Comparison of ENCODE assay signal across 23 cellular contexts in the genomic region with DNA sequence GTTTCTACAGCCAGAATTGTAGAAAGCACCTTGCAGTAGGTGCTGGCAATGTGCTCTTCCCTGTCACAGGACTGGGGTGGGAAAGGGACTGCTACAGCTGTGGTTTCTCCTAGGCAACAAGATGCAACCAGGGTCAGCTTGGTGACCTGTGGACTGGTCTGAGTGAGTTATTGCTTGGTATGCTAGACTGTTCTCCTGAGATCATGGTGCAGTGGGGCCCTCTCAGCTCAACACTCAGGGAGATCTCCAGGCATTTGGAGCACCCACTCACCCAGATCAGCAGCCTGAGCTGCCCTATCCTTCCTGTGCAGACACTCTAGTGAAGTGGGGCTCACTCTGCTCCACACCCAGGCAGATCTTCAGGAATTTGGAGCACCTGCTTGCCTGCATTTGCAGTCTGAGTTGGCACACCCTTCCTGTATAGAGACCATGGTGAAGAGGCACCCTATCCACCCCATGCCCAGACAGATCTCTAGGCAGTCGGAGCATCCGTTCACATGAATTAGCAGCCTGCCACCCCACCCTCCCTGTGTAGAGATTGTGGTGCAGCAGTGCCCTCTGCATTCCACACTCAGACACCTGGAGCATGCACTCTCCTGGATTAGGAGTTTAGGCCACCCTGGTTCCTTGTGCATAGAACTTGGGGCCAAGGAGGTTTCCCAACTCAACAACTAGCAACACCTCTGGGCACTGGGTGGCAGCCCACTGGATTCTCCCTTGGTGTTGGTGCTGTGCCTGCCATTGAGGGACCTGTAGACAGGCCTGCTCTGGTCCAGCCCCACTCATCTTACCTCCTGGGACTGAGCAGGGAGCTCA. TPM values are rescaled to one million over a fixed set of nuclear protein-coding genes. Genes with fewer than 3 reads are reported as not detected.
"Had no signal": no experiment of that assay in that cellular context is flagged by ENCODE, and none has a peak within 500 bp of the region (broad histone marks: within the 10 kb centered on the region; RNA-seq: fewer than 3 reads in every experiment).

No MANE protein-coding gene starts in this region.

- H3K27me3 Mint-ChIP-seq: activated B cell treated with CpG ODN at 0.5 μM for 24 hours, brain had no signal

- DNase-seq: activated B cell treated with CpG ODN at 0.5 μM for 24 hours; activated CD4-positive, alpha-beta T cell treated with anti-CD3 and anti-CD28 coated beads for 48 hours; activated CD8-positive, alpha-beta memory T cell treated with anti-CD3 and anti-CD28 coated beads, Interleukin-2, amount 50 U/mL, for 4 hours; activated CD8-positive, alpha-beta T cell treated with anti-CD3 and anti-CD28 coated beads for 36 hours; activated naive CD8-positive, alpha-beta T cell treated with anti-CD3 and anti-CD28 coated beads for 36 hours; amygdala; cortex of kidney; effector memory CD4-positive, alpha-beta T cell; heart left ventricle; natural killer cell; occipital lobe; right lobe of liver; stimulated activated CD4-positive, alpha-beta T cell treated with anti-CD3 and anti-CD28 coated beads, Interleukin-4, amount 100 ng/mL, for 4 hours; stimulated activated CD8-positive, alpha-beta memory T cell treated with anti-CD3 and anti-CD28 coated beads, Interleukin-4, amount 100 ng/mL, for 48 hours; stimulated activated naive CD4-positive, alpha-beta T cell treated with Interleukin-2 at 50 U/mL for 16 hours; substantia nigra; T-helper 2 cell; transverse colon had no signal

- H3K4me3 Mint-ChIP-seq: activated B cell treated with CpG ODN at 0.5 μM for 24 hours; activated CD8-positive, alpha-beta T cell treated with anti-CD3 and anti-CD28 coated beads for 36 hours; activated naive CD8-positive, alpha-beta T cell treated with anti-CD3 and anti-CD28 coated beads for 36 hours; brain; central memory CD8-positive, alpha-beta T cell; memory B cell; natural killer cell had no signal

- H3K27ac Mint-ChIP-seq: activated B cell treated with CpG ODN at 0.5 μM for 24 hours; activated CD8-positive, alpha-beta T cell treated with anti-CD3 and anti-CD28 coated beads for 36 hours; activated naive CD8-positive, alpha-beta T cell treated with anti-CD3 and anti-CD28 coated beads for 36 hours; memory B cell; natural killer cell had no signal

- H3K36me3 ChIP-seq: heart left ventricle, right lobe of liver, transverse colon had no signal

- H3K4me1 ChIP-seq: transverse colon had no signal

- H3K36me3 Mint-ChIP-seq: natural killer cell had no signal

- H3K4me3 ChIP-seq: heart left ventricle, right lobe of liver, smooth muscle cell, transverse colon had no signal

- H3K4me1 Mint-ChIP-seq: activated B cell treated with CpG ODN at 0.5 μM for 24 hours; central memory CD8-positive, alpha-beta T cell; memory B cell; natural killer cell had no signal

- H3K9me3 Mint-ChIP-seq: central memory CD8-positive, alpha-beta T cell; memory B cell; natural killer cell had no signal

- H3K9me3 ChIP-seq: right lobe of liver, transverse colon had no signal

- H3K27ac ChIP-seq: heart left ventricle, right lobe of liver, transverse colon had no signal

- H3K27me3 ChIP-seq: heart left ventricle, right lobe of liver had no signal

- ATAC-seq: activated CD8-positive, alpha-beta T cell treated with anti-CD3 and anti-CD28 coated beads for 36 hours; left lobe of liver; natural killer cell had no signal

RNA-seq across cellular contexts. Expression of a gene that starts 3.8 kb away (rescaled TPM):
- total RNA-seq: activated CD8-positive, alpha-beta T cell treated with anti-CD3 and anti-CD28 coated beads for 36 hours; occipital lobe had no signal
